ENCODE assay signal across 11 cellular contexts in genomic region chr14:101992708-101993107, GRCh38. TPM values are rescaled to one million over a fixed set of nuclear protein-coding genes. Genes with fewer than 3 reads are reported as not detected.
DNase-seq lines count a peak whose midpoint lies in the region; ATAC-seq lines count a peak whose summit lies in the region.
"Had no signal": no experiment of that assay in that cellular context is flagged by ENCODE, and none has a peak within 500 bp of the region (broad histone marks: within the 10 kb centered on the region; RNA-seq: fewer than 3 reads in every experiment).

No MANE protein-coding gene starts in this region.

- peaks cover 22 to 61% of the 10 kb centered on the region in 2 donors for H3K36me3 Mint-ChIP-seq in activated naive CD4-positive, alpha-beta T cell treated with anti-CD3 and anti-CD28 coated beads, Interleukin-2, amount 50 U/mL, for 72 hours
- H3K36me3 Mint-ChIP-seq in stimulated activated effector memory CD8-positive, alpha-beta T cell treated with anti-CD3 and anti-CD28 coated beads, Interleukin-12 subunit alpha, Interleukin-12 subunit beta, amount 100 ng/mL, for 72 hours = peaks cover 100% of the 10 kb centered on the region

- DNase-seq in activated naive CD4-positive, alpha-beta T cell treated with anti-CD3 and anti-CD28 coated beads, Interleukin-2, amount 50 U/mL, for 72 hours (ENCODE audit: low spot score in 2 of 2) = no peak
- DNase-seq in activated naive CD4-positive, alpha-beta T cell treated with anti-CD3 and anti-CD28 coated beads, Interleukin-2, amount 50 U/mL, for 16 hours = no peak
- DNase-seq in NOMO-1 treated with DMSO at 0.1 percent for 48 hours (lab: John Stamatoyannopoulos, UW; ENCODE audit: unreplicated experiment) (peak; percentile 94), NCI-H2171 (lab: John Stamatoyannopoulos, UW) (no peak), SK-N-DZ (ENCODE audit: low spot score) (no peak), cerebellum (ENCODE audit: low spot score) (no peak)
- DNase-seq in stimulated activated effector memory CD8-positive, alpha-beta T cell treated with anti-CD3 and anti-CD28 coated beads, Interleukin-12 subunit alpha, Interleukin-12 subunit beta, amount 100 ng/mL, for 72 hours (ENCODE audit: low spot score in 2 of 2) = no peak
- DNase-seq: naive thymus-derived CD8-positive, alpha-beta T cell; stomach had no signal

- no peaks in the 10 kb centered on the region for H3K9me3 Mint-ChIP-seq in activated naive CD4-positive, alpha-beta T cell treated with anti-CD3 and anti-CD28 coated beads, Interleukin-2, amount 50 U/mL, for 72 hours
- no peaks in the 10 kb centered on the region for H3K9me3 Mint-ChIP-seq in stimulated activated effector memory CD8-positive, alpha-beta T cell treated with anti-CD3 and anti-CD28 coated beads, Interleukin-12 subunit alpha, Interleukin-12 subunit beta, amount 100 ng/mL, for 72 hours
- H3K9me3 Mint-ChIP-seq: naive thymus-derived CD8-positive, alpha-beta T cell had no signal

- no peak for ATAC-seq in activated naive CD4-positive, alpha-beta T cell treated with anti-CD3 and anti-CD28 coated beads, Interleukin-2, amount 50 U/mL, for 72 hours
- ATAC-seq in HG02798 (IDR thresholded peaks at IDR 0.05; ENCODE audit: poor library complexity, unreplicated experiment) = peak; percentile 89
- ATAC-seq in stimulated activated effector memory CD8-positive, alpha-beta T cell treated with anti-CD3 and anti-CD28 coated beads, Interleukin-12 subunit alpha, Interleukin-12 subunit beta, amount 100 ng/mL, for 72 hours = no peak
- ATAC-seq: HepG2 had no signal

- no peak overlapping the region for H3K4me3 Mint-ChIP-seq in stimulated activated effector memory CD8-positive, alpha-beta T cell treated with anti-CD3 and anti-CD28 coated beads, Interleukin-12 subunit alpha, Interleukin-12 subunit beta, amount 100 ng/mL, for 72 hours
- H3K4me3 Mint-ChIP-seq: naive thymus-derived CD8-positive, alpha-beta T cell had no signal

- peaks cover 24% of the 10 kb centered on the region for H3K4me1 Mint-ChIP-seq in stimulated activated effector memory CD8-positive, alpha-beta T cell treated with anti-CD3 and anti-CD28 coated beads, Interleukin-12 subunit alpha, Interleukin-12 subunit beta, amount 100 ng/mL, for 72 hours

- peak overlapping the region; percentile 54 to 75 for H3K27ac Mint-ChIP-seq in activated naive CD4-positive, alpha-beta T cell treated with anti-CD3 and anti-CD28 coated beads, Interleukin-2, amount 50 U/mL, for 72 hours
- peak overlapping the region; percentile 80 for H3K27ac Mint-ChIP-seq in stimulated activated effector memory CD8-positive, alpha-beta T cell treated with anti-CD3 and anti-CD28 coated beads, Interleukin-12 subunit alpha, Interleukin-12 subunit beta, amount 100 ng/mL, for 72 hours

RNA-seq across cellular contexts. Expression of gene DYNC1H1, which starts 28.3 kb away (rescaled TPM):
- total RNA-seq in activated naive CD4-positive, alpha-beta T cell treated with anti-CD3 and anti-CD28 coated beads, Interleukin-2, amount 50 U/mL, for 72 hours = 100 to 1,000 TPM; 368 to 465 TPM
- polyA plus RNA-seq in SK-N-DZ (2014; cell fraction: cytosol; rRNA removed) = 86.0 and 102 TPM in 2 replicates
- 93.2 and 101 TPM in 2 replicates for polyA plus RNA-seq in SK-N-DZ (2014; cell fraction: nucleus; rRNA removed)
- 595 TPM for total RNA-seq in cerebellum
